ENCODE assay signal across 8 cellular contexts in the genomic region with DNA sequence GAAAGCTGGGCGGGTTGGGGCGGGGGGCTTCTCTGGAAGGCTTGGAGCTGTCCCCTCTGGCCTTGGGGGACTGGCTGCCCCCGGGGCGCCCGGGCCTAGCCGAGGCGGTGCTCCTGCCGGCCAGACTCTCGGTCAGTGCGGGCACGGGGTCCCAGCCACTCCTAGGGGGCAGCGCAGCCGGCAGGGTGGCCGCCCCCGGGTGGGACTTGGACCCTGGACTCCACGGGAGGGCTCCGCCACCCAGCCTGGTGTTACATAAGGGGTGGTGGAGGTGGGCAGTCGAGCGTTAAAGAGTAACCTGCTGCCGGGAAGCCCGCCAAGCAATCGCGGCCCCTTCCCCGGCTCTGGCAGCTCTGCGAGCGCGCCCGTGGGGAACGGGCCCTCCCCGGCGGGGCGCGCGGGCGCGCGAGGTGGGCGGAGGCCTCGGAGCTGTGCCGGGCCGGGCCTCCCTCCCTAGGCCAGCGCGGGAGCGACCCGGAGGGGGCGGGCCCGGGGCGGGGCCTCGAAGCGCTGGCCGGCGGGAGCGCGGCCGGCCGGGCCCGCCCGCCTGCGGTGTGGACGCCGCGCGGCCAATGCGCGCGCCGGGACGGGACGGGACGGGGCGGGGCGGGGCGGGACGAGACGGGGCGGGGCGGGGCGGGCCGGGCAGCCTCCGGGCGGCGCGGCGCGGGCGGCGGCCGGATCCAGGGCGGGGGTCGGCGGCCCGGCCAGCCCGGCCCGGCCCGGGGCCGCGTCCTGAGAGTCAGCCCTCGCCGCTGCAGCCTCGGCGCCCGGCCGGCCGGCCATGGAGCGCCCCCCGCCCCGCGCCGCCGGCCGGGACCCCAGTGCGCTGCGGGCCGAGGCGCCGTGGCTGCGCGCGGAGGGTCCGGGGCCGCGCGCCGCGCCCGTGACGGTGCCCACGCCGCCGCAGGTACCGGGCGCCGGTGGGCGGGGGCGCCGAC. TPM values are rescaled to one million over a fixed set of nuclear protein-coding genes. Genes with fewer than 3 reads are reported as not detected.
DNase-seq lines count a peak whose midpoint lies in the region; ATAC-seq and TF ChIP-seq lines count a peak whose summit lies in the region.

A gene with protein sequence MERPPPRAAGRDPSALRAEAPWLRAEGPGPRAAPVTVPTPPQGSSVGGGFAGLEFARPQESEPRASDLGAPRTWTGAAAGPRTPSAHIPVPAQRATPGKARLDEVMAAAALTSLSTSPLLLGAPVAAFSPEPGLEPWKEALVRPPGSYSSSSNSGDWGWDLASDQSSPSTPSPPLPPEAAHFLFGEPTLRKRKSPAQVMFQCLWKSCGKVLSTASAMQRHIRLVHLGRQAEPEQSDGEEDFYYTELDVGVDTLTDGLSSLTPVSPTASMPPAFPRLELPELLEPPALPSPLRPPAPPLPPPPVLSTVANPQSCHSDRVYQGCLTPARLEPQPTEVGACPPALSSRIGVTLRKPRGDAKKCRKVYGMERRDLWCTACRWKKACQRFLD (plus strand): TSS at position 648 of the 941 bp plus-strand sequence. CDS start 137 bp downstream, at position 785.

- H3K27ac ChIP-seq in endodermal cell (ENCODE audit: low read depth, low read length): peak within 1 kb of the TSS; percentile 79

- no peaks in the 10 kb centered on the region for H3K4me1 Mint-ChIP-seq in endodermal cell
- peaks cover 20% of the 10 kb centered on the region for H3K4me1 Mint-ChIP-seq in stimulated activated effector memory CD8-positive, alpha-beta T cell treated with anti-CD3 and anti-CD28 coated beads, Interleukin-12 subunit alpha, Interleukin-12 subunit beta, amount 100 ng/mL, for 72 hours

- DNase-seq in 8988T (peak; percentile 100), NCI-H774 (lab: John Stamatoyannopoulos, UW) (peak; percentile 71), endodermal cell (peak; percentile 83), lung microvascular endothelial cell (ENCODE audit: low read depth in 2 of 2) (peak; percentile 72 to 82)
- peak; percentile 83 for DNase-seq in activated CD8-positive, alpha-beta memory T cell treated with anti-CD3 and anti-CD28 coated beads for 24 hours
- peak; percentile 65 to 76 for DNase-seq in stimulated activated effector memory CD8-positive, alpha-beta T cell treated with anti-CD3 and anti-CD28 coated beads, Interleukin-12 subunit alpha, Interleukin-12 subunit beta, amount 100 ng/mL, for 72 hours (ENCODE audit: low spot score in 2 of 2)

- H3K9me3 ChIP-seq in endodermal cell (ENCODE audit: control insufficient read depth, low read length): no peaks in the 10 kb centered on the region

- no peaks in the 10 kb centered on the region for H3K27me3 ChIP-seq in endodermal cell (ENCODE audit: control insufficient read depth, insufficient read depth, low read length, poor library complexity, severe bottlenecking)

- no peak for TF ChIP-seq CTCF in GM12875 (IDR thresholded peaks at IDR 0.05; ENCODE audit: borderline replicate concordance, insufficient read depth, low read depth, low read length)
- no peak for TF ChIP-seq CTCF in endodermal cell (conservative IDR thresholded peaks at IDR 0.05)

- WGBS in endodermal cell (ENCODE audit: insufficient coverage in 1 of 2, insufficient read length in 1 of 2), 2 experiments: 2 to 6% methylated on average over 27 to 132 of the region's 136 CpGs

- H3K36me3 ChIP-seq in endodermal cell (ENCODE audit: control insufficient read depth, insufficient read depth, low read length): peaks cover 27% of the 10 kb centered on the region

- H3K4me3 Mint-ChIP-seq in endodermal cell: peak within 1 kb of the TSS; percentile 60
- peak within 1 kb of the TSS; percentile 76 for H3K4me3 Mint-ChIP-seq in stimulated activated effector memory CD8-positive, alpha-beta T cell treated with anti-CD3 and anti-CD28 coated beads, Interleukin-12 subunit alpha, Interleukin-12 subunit beta, amount 100 ng/mL, for 72 hours

- peak within 1 kb of the TSS; percentile 78 for H3K9ac ChIP-seq in endodermal cell (ENCODE audit: extremely low read depth, low read length, poor library complexity, severe bottlenecking)

- no peaks in the 10 kb centered on the region for H3K9me3 Mint-ChIP-seq in endodermal cell
- H3K9me3 Mint-ChIP-seq in stimulated activated effector memory CD8-positive, alpha-beta T cell treated with anti-CD3 and anti-CD28 coated beads, Interleukin-12 subunit alpha, Interleukin-12 subunit beta, amount 100 ng/mL, for 72 hours: no peaks in the 10 kb centered on the region

- peaks cover 13% of the 10 kb centered on the region for H3K36me3 Mint-ChIP-seq in endodermal cell (ENCODE audit: low read depth)
- H3K36me3 Mint-ChIP-seq in stimulated activated effector memory CD8-positive, alpha-beta T cell treated with anti-CD3 and anti-CD28 coated beads, Interleukin-12 subunit alpha, Interleukin-12 subunit beta, amount 100 ng/mL, for 72 hours: peaks cover 26% of the 10 kb centered on the region

- H3K4me1 ChIP-seq in endodermal cell (ENCODE audit: control insufficient read depth, insufficient read depth, low read length): peaks cover 8% of the 10 kb centered on the region

- ATAC-seq in HG03045 (IDR thresholded peaks at IDR 0.05; ENCODE audit: unreplicated experiment): peak; percentile 49
- ATAC-seq in stimulated activated effector memory CD8-positive, alpha-beta T cell treated with anti-CD3 and anti-CD28 coated beads, Interleukin-12 subunit alpha, Interleukin-12 subunit beta, amount 100 ng/mL, for 72 hours: peak; percentile 69

- H3K27ac Mint-ChIP-seq in endodermal cell: no peak within 1 kb of the TSS
- peak within 1 kb of the TSS; percentile 26 for H3K27ac Mint-ChIP-seq in stimulated activated effector memory CD8-positive, alpha-beta T cell treated with anti-CD3 and anti-CD28 coated beads, Interleukin-12 subunit alpha, Interleukin-12 subunit beta, amount 100 ng/mL, for 72 hours

- H3K4me3 ChIP-seq in GM12875 (ENCODE audit: low read depth, low read length) (peak within 1 kb of the TSS; percentile 56), endodermal cell (ENCODE audit: low read length) (peak within 1 kb of the TSS; percentile 86)

- peaks cover 1% of the 10 kb centered on the region for H3K27me3 Mint-ChIP-seq in endodermal cell (ENCODE audit: insufficient read depth)

RNA-seq across cellular contexts. Expression of the gene that starts here (rescaled TPM):
- total RNA-seq in endodermal cell (100 to 1,000 TPM in 1 of 2 donors, 10 to 100 TPM in 1; 69.3 to 108 TPM), lung microvascular endothelial cell (6.3 and 6.5 TPM in 2 replicates)
- 89.4 TPM for polyA plus RNA-seq in endodermal cell (2013, experiment 1 of 2)
- 77.8 TPM for polyA plus RNA-seq in endodermal cell (2013, experiment 2 of 2)

Comparison
In these comparisons a context has a peak if more than half of its experiments do, and no peak if none do; other contexts are left out.
1. Peak in every context shown above with its lines: DNase-seq, ATAC-seq, H3K4me3 ChIP-seq and H3K27ac ChIP-seq.